ENCODE assay signal across 1 cellular context in genomic region chr16:4746991-4747574, GRCh38.
TF ChIP-seq lines count a peak whose summit lies in the region.

No MANE protein-coding gene starts in this region.

TF ChIP-seq in H1, 55 proteins besides CTCF, POLR2A, EP300 and RAD21:
- TF ChIP-seq CREB1 (IDR thresholded peaks at IDR 0.05) (no peak), TCF12 (IDR thresholded peaks at IDR 0.05; ENCODE audit: low read depth, low read length) (no peak), SP1 (IDR thresholded peaks at IDR 0.05; ENCODE audit: low read depth, low read length) (no peak), SAP30 (IDR thresholded peaks at IDR 0.05; ENCODE audit: insufficient read depth, insufficient replicate concordance, low read length) (no peak), CEBPB (IDR thresholded peaks at IDR 0.05; ENCODE audit: low read depth, low read length) (no peak), TAF7 (optimal IDR thresholded peaks at IDR 0.05; ENCODE audit: borderline replicate concordance, low read depth, low read length) (no peak), CHD2 (IDR thresholded peaks at IDR 0.05; ENCODE audit: low read length) (no peak), MAFK (IDR thresholded peaks at IDR 0.05; ENCODE audit: low read depth, low read length) (no peak)
